20 cellular contexts compared by ENCODE assay signal in the genomic region with DNA sequence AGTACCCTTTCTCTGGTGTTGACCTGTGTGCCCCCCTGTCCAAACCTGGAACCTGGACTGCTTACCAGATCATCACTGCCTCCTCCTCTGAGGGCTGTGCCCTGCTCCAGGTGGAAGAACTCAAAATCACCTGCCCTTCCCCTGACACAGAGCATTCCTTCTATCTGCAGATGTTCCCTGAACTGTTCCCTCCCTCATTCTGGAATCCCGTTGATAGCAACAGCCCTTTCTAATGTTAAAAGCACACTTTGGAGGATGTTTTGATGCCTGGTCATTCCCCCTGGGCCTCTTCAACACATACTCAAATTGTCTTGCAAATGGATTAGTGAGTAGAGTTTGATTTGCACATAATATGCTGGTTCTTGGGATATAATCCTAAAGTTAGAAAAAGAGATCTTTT.
"Had no signal": no experiment of that assay in that cellular context is flagged by ENCODE, and none has a peak within 500 bp of the region (broad histone marks: within the 10 kb centered on the region; RNA-seq: fewer than 3 reads in every experiment).

No MANE protein-coding gene starts in this region.

- H3K4me3 ChIP-seq: hepatocyte, lung, right atrium auricular region, sigmoid colon, skin epidermis, testis, tibial nerve had no signal

- H3K79me2 ChIP-seq: hepatocyte had no signal

- H3K4me1 ChIP-seq: foreskin keratinocyte, right atrium auricular region, sigmoid colon, testis, tibial nerve had no signal

- H3K27ac ChIP-seq: foreskin keratinocyte, hepatocyte, right atrium auricular region, sigmoid colon, skin epidermis, testis, tibial nerve had no signal

- H3K9me3 ChIP-seq: right atrium auricular region, sigmoid colon, testis, tibial nerve had no signal

- DNase-seq: cerebellar nuclear complex; erythroblast; foreskin keratinocyte; left colon; left ventricle myocardium superior; mesenchymal stem cell; naive B cell; sigmoid colon; stimulated activated CD4-positive, alpha-beta T cell treated with anti-CD3 and anti-CD28 coated beads, Interleukin-2, amount 100 ng/mL, for 24 hours; stimulated activated CD4-positive, alpha-beta T cell treated with anti-CD3 and anti-CD28 coated beads, Interleukin-4, amount 100 ng/mL, for 4 hours; stimulated activated naive B cell treated with anti-CD40 and anti-IgM and Interleukin-4, amounts not matched to agents 10 μg/mL and 1 μg/mL and 100 μg/mL, for 72 hours; stimulated activated naive CD8-positive, alpha-beta T cell treated with anti-CD3 and anti-CD28 coated beads, Interleukin-15, amount 100 ng/mL, for 72 hours; testis had no signal

- H2AFZ ChIP-seq: hepatocyte had no signal

- H3K36me3 ChIP-seq: right atrium auricular region, sigmoid colon, tibial nerve had no signal

- H3K27me3 ChIP-seq: foreskin keratinocyte, hepatocyte, right atrium auricular region, sigmoid colon, testis, tibial nerve had no signal

- ATAC-seq: foreskin keratinocyte; left colon; left ventricle myocardium superior; stimulated activated naive B cell treated with anti-CD40 and anti-IgM and Interleukin-4, amounts not matched to agents 10 μg/mL and 1 μg/mL and 100 μg/mL, for 72 hours; stimulated activated naive CD8-positive, alpha-beta T cell treated with anti-CD3 and anti-CD28 coated beads, Interleukin-15, amount 100 ng/mL, for 72 hours had no signal

- H3K4me2 ChIP-seq: hepatocyte had no signal

- FAIRE-seq: colon, endothelial cell of umbilical vein had no signal
